ENCODE assay signal across 19 cellular contexts in genomic region chr4:88720749-88721428, GRCh38. TPM values are rescaled to one million over a fixed set of nuclear protein-coding genes. Genes with fewer than 3 reads are reported as not detected.
DNase-seq lines count a peak whose midpoint lies in the region; ATAC-seq and TF ChIP-seq lines count a peak whose summit lies in the region.
"Had no signal": no experiment of that assay in that cellular context is flagged by ENCODE, and none has a peak within 500 bp of the region (broad histone marks: within the 10 kb centered on the region; RNA-seq: fewer than 3 reads in every experiment).

No MANE protein-coding gene starts in this region.

- H3K27me3 ChIP-seq in subcutaneous abdominal adipose tissue (ENCODE audit: control insufficient read depth in 5 of 5, insufficient read depth in 4 of 5, low read length in 5 of 5) (no peaks in the 10 kb centered on the region), upper lobe of right lung (no peaks in the 10 kb centered on the region)
- H3K27me3 ChIP-seq: BE2C had no signal

- H3K4me3 ChIP-seq in subcutaneous abdominal adipose tissue (ENCODE audit: low read depth in 1 of 5, low read length in 5 of 5) (no peak overlapping the region), upper lobe of right lung (no peak overlapping the region)
- H3K4me3 ChIP-seq: HAP-1, lung had no signal

- peak; percentile 6 for DNase-seq in DMS 273 (lab: John Stamatoyannopoulos, UW; ENCODE audit: unreplicated experiment)
- DNase-seq in DMS 273 treated with DMSO at 0.1 percent for 48 hours (lab: John Stamatoyannopoulos, UW): no peak
- DNase-seq in left lobe of liver (ENCODE audit: low spot score): peak; percentile 65
- no peak for DNase-seq in NCI-H1092 (lab: John Stamatoyannopoulos, UW)
- DNase-seq in upper lobe of right lung: no peak
- DNase-seq: activated CD4-positive, alpha-beta T cell treated with anti-CD3 and anti-CD28 coated beads, Interleukin-2, amount 50 U/mL, for 1 hour; activated naive CD4-positive, alpha-beta T cell treated with Interleukin-2 at 50 U/mL for 16 hours; BE2C; NCI-H1417; NCI-H2171 treated with DMSO at 0.1 percent for 48 hours; OCI-M1; SIG-M5; T-cell had no signal

- peak overlapping the region; percentile 32 for H3K27ac ChIP-seq in cingulate gyrus (ENCODE audit: low read depth, low read length)
- H3K27ac ChIP-seq in subcutaneous abdominal adipose tissue (ENCODE audit: low read depth, low read length): peak overlapping the region; percentile 76
- H3K27ac ChIP-seq in upper lobe of right lung: no peak overlapping the region
- H3K27ac ChIP-seq: 22Rv1 had no signal

- ATAC-seq in left lobe of liver (peak; percentile 86), HG03432 (IDR thresholded peaks at IDR 0.05; ENCODE audit: unreplicated experiment) (no peak), upper lobe of right lung (no peak)

- H3K36me3 ChIP-seq in subcutaneous abdominal adipose tissue (ENCODE audit: control insufficient read depth in 5 of 5, insufficient read depth in 5 of 5, low read length in 5 of 5) (peaks cover 15 to 48% (median 30%) of the 10 kb centered on the region in 5 donors), upper lobe of right lung (peaks cover 22% of the 10 kb centered on the region)
- H3K36me3 ChIP-seq: HAP-1 had no signal

- no peak for TF ChIP-seq CTCF in upper lobe of right lung (IDR thresholded peaks at IDR 0.05)

- no peak overlapping the region for H3K9ac ChIP-seq in subcutaneous abdominal adipose tissue (ENCODE audit: low read length in 5 of 5)

- intact Hi-C loops in upper lobe of right lung (cut with DNase I): no loop called here

- H3K4me1 ChIP-seq in subcutaneous abdominal adipose tissue (ENCODE audit: control insufficient read depth in 5 of 5, insufficient read depth in 5 of 5, low read length in 5 of 5) (peaks cover 10 to 53% (median 49%) of the 10 kb centered on the region in 5 donors), upper lobe of right lung (no peaks in the 10 kb centered on the region)
- H3K4me1 ChIP-seq: BE2C, HAP-1 had no signal

- H3K9me3 ChIP-seq in subcutaneous abdominal adipose tissue (ENCODE audit: control insufficient read depth in 5 of 5, low read length in 5 of 5) (peaks cover 12 to 19% (median 17%) of the 10 kb centered on the region in 5 donors), upper lobe of right lung (no peaks in the 10 kb centered on the region)
- H3K9me3 ChIP-seq: BE2C had no signal

RNA-seq across cellular contexts. Expression of gene NAP1L5, which starts 23.3 kb away (rescaled TPM):
- total RNA-seq in left lobe of liver (1.2 TPM), upper lobe of right lung (3.2 TPM)

Comparison
In these comparisons a context has a peak if more than half of its experiments do, and no peak if none do; other contexts are left out.
1. DNase-seq: peak in DMS 273 (single experiment) and left lobe of liver (single experiment); none in DMS 273 treated with DMSO at 0.1 percent for 48 hours (single experiment), NCI-H1092 (single experiment) and upper lobe of right lung (single experiment).